Comparison of ENCODE assay signal across 13 cellular contexts in genomic region chr12:75781532-75782046, GRCh38.
DNase-seq lines count a peak whose midpoint lies in the region; ATAC-seq and TF ChIP-seq lines count a peak whose summit lies in the region.
"Had no signal": no experiment of that assay in that cellular context is flagged by ENCODE, and none has a peak within 500 bp of the region (broad histone marks: within the 10 kb centered on the region; RNA-seq: fewer than 3 reads in every experiment).

No MANE protein-coding gene starts in this region.

- peaks cover 47% of the 10 kb centered on the region for H3K4me1 ChIP-seq in mammary epithelial cell (ENCODE audit: insufficient read depth, low read length)
- H3K4me1 ChIP-seq in neural progenitor cell, result peaks cover 9% of the 10 kb centered on the region

- H3K36me3 ChIP-seq in mammary epithelial cell (ENCODE audit: insufficient read depth, low read length) (no peaks in the 10 kb centered on the region), neural progenitor cell (no peaks in the 10 kb centered on the region)
- H3K36me3 ChIP-seq: esophagus squamous epithelium had no signal

- no peaks in the 10 kb centered on the region for H3K79me2 ChIP-seq in mammary epithelial cell (ENCODE audit: insufficient read depth, low read length)
- no peaks in the 10 kb centered on the region for H3K79me2 ChIP-seq in neural progenitor cell (ENCODE audit: low read depth)

- H3K4me3 ChIP-seq in mammary epithelial cell (replicated peaks in 1 of 3; ENCODE audit: insufficient read depth in 1 of 3, low read depth in 2 of 3, low read length in 3 of 3) (no peak overlapping the region), neural progenitor cell (no peak overlapping the region)
- H3K4me3 ChIP-seq: esophagus squamous epithelium, lung had no signal

- dilution Hi-C loops in mammary epithelial cell (cut with HindIII; ENCODE audit: low sequenced_read_pairs), result no loop called here

- no TSS peak for BruUV-seq in mammary epithelial cell (replicated peaks; lab: Mats Ljungman, UMichigan)

- H3K4me2 ChIP-seq in mammary epithelial cell (ENCODE audit: insufficient read depth, low read depth, low read length) (no peak overlapping the region), neural progenitor cell (no peak overlapping the region)

- 11% methylated on average over 2 of the region's 2 CpGs for WGBS in mammary epithelial cell (ENCODE audit: low coverage, missing lambda C conversion rate)

- TF ChIP-seq CTCF in mammary epithelial cell (conservative IDR thresholded peaks at IDR 0.05 in 1 of 2, IDR thresholded peaks at IDR 0.05 in 1 of 2; ENCODE audit: extremely low read depth in 1 of 2, insufficient read depth in 1 of 2, low read depth in 1 of 2, low read length in 2 of 2), result no peak
- no peak for TF ChIP-seq CTCF in neural progenitor cell (IDR thresholded peaks at IDR 0.05)

- H3K27me3 ChIP-seq in mammary epithelial cell (ENCODE audit: insufficient read depth, low read length), result no peaks in the 10 kb centered on the region
- peaks cover 10% of the 10 kb centered on the region for H3K27me3 ChIP-seq in neural progenitor cell
- H3K27me3 ChIP-seq: esophagus squamous epithelium had no signal

- H3K27ac Mint-ChIP-seq in neural progenitor cell, result no peak overlapping the region
- H3K27ac Mint-ChIP-seq: WTC11 had no signal

- DNase-seq in GM03348 (ENCODE audit: low spot score), result peak; percentile 12
- peak; percentile 92 for DNase-seq in M059J (ENCODE audit: low read depth)
- peak; percentile 81 for DNase-seq in mammary epithelial cell
- no peak for DNase-seq in neural progenitor cell (ENCODE audit: low spot score)
- no peak for DNase-seq in NCI-H187 (lab: John Stamatoyannopoulos, UW)
- no peak for DNase-seq in NCI-H2171 treated with DMSO at 0.1 percent for 48 hours (lab: John Stamatoyannopoulos, UW)
- DNase-seq: DMS79 treated with DMSO at 0.1 percent for 48 hours; esophagus squamous epithelium; MV-4-11; stimulated activated naive CD4-positive, alpha-beta T cell treated with Interleukin-2 at 50 U/mL for 16 hours had no signal

- H3K9ac ChIP-seq in mammary epithelial cell (ENCODE audit: insufficient read depth, low read length) (no peak overlapping the region), neural progenitor cell (no peak overlapping the region)

- peaks cover 10% of the 10 kb centered on the region for H3F3A ChIP-seq in neural progenitor cell (ENCODE audit: low read depth)

- peaks cover 12% of the 10 kb centered on the region for H3K4me1 Mint-ChIP-seq in neural progenitor cell

- no peak for ATAC-seq in HG03025 (IDR thresholded peaks at IDR 0.05; ENCODE audit: low FRiP score, unreplicated experiment)
- ATAC-seq: WTC11 had no signal

- peak overlapping the region; percentile 46 for H3K4me3 Mint-ChIP-seq in neural progenitor cell
- H3K4me3 Mint-ChIP-seq: WTC11 had no signal

- in situ Hi-C loops in mammary epithelial cell (cut with MboI; ENCODE audit: low sequenced_read_pairs in 2 of 2), result no loop called here

- no peak overlapping the region for H3K27ac ChIP-seq in mammary epithelial cell (ENCODE audit: insufficient read depth, low read depth, low read length)
- H3K27ac ChIP-seq in neural progenitor cell, result no peak overlapping the region
- H3K27ac ChIP-seq: esophagus squamous epithelium had no signal

- H3K36me3 Mint-ChIP-seq in neural progenitor cell, result peaks cover 4% of the 10 kb centered on the region

- H2AFZ ChIP-seq in mammary epithelial cell (ENCODE audit: low read depth, low read length), result no peak overlapping the region
- H2AFZ ChIP-seq in neural progenitor cell (replicated peaks), result no peak overlapping the region

- no peaks in the 10 kb centered on the region for H4K20me1 ChIP-seq in mammary epithelial cell (ENCODE audit: insufficient read depth, low read length)
- no peaks in the 10 kb centered on the region for H4K20me1 ChIP-seq in neural progenitor cell (ENCODE audit: low read depth)

- intact Hi-C loops in mammary epithelial cell (cut with micrococcal nuclease), result loop anchor here (2.0 to 10.0 kb wide), 6 partner anchors 15 to 257 kb away; no protein-coding TSS in a partner anchor

- peaks cover 11% of the 10 kb centered on the region for H3K9me3 Mint-ChIP-seq in neural progenitor cell

- H3K9me3 ChIP-seq in mammary epithelial cell (replicated peaks; ENCODE audit: insufficient read depth, low read length) (no peaks in the 10 kb centered on the region), neural progenitor cell (ENCODE audit: low read depth) (no peaks in the 10 kb centered on the region)
- H3K9me3 ChIP-seq: esophagus squamous epithelium had no signal

- H3K27me3 Mint-ChIP-seq in neural progenitor cell (ENCODE audit: insufficient read depth, low read depth), result peaks cover 20% of the 10 kb centered on the region

- CTCF ChIA-PET in mammary epithelial cell (lab: Charles Lee; ENCODE audit: low non-redundant PET), result interaction anchor here (0.6 kb wide), 1 partner anchor 171 kb away, joined by 5 read pairs; no protein-coding TSS in a partner anchor

Comparison
In these comparisons a context has a peak if more than half of its experiments do, and no peak if none do; other contexts are left out.
1. DNase-seq: peak in GM03348 (single experiment), M059J (single experiment) and mammary epithelial cell (single experiment); none in neural progenitor cell (single experiment), NCI-H187 (0 of 2) and NCI-H2171 treated with DMSO at 0.1 percent for 48 hours (single experiment).